Comparison of ENCODE assay signal across 8 cellular contexts in genomic region chr19:58326914-58327726, GRCh38. TPM values are rescaled to one million over a fixed set of nuclear protein-coding genes. Genes with fewer than 3 reads are reported as not detected.
DNase-seq lines count a peak whose midpoint lies in the region; ATAC-seq lines count a peak whose summit lies in the region.

Gene ZSCAN22, plus strand, starts transcription at chr19:58326994. Its CDS starts 7,809 bp downstream, at chr19:58334803.

- DNase-seq in Ammon's horn (ENCODE audit: low spot score), result peak; percentile 98
- peak; percentile 89 for DNase-seq in NCI-H345 (lab: John Stamatoyannopoulos, UW)
- peak; percentile 97 for DNase-seq in cerebellum (ENCODE audit: low spot score)
- DNase-seq in kidney glomerular epithelial cell (lab: John Stamatoyannopoulos, UW), result peak; percentile 86
- peak; percentile 96 for DNase-seq in stimulated activated CD4-positive, alpha-beta T cell treated with anti-CD3 and anti-CD28 coated beads, Interleukin-15, amount 100 ng/mL, for 24 hours

- ATAC-seq in GM19043 (IDR thresholded peaks at IDR 0.05; ENCODE audit: low read depth, unreplicated experiment) (peak; percentile 76), HG03280 (IDR thresholded peaks at IDR 0.05; ENCODE audit: unreplicated experiment) (peak; percentile 90)
- peak; percentile 84 to 90 for ATAC-seq in activated CD4-positive, CD25-positive, alpha-beta regulatory T cell treated with anti-CD3 and anti-CD28 coated beads, Interleukin-2, amount 50 U/mL, for 24 hours

RNA-seq across cellular contexts. Expression of gene ZSCAN22, which starts in this region (rescaled TPM):
- 3.7 TPM for total RNA-seq in cerebellum

Comparison
In these comparisons a context has a peak if more than half of its experiments do, and no peak if none do; other contexts are left out.
1. Peak in every context shown above with its lines: DNase-seq and ATAC-seq.